Comparison of ENCODE assay signal across 21 cellular contexts in the genomic region with DNA sequence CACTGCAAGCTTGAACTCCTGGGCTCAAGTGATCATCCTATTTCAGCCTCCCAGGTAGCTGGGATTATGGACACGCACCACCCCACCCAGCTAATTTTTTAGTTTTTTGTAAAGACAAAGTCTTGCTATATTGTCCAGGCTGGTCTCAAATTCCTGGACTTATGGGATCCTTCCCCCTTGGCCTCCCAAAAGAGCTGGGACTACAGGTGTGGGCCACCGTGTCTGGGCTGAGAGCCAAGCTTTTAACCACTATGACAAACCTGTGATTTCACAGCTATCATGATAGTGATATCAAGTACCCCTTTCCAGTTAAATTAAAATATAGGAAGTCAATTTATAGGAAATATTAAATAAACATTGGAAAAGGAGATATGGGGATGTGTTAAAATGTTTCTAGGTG.
DNase-seq lines count a peak whose midpoint lies in the region; FAIRE-seq and TF ChIP-seq lines count a peak whose summit lies in the region.
"Had no signal": no experiment of that assay in that cellular context is flagged by ENCODE, and none has a peak within 500 bp of the region (broad histone marks: within the 10 kb centered on the region; RNA-seq: fewer than 3 reads in every experiment).

No MANE protein-coding gene starts in this region.

- H3K27ac ChIP-seq in VCaP = peak overlapping the region; percentile 30; the same call in 1 of the 2 replicates
- H3K27ac ChIP-seq: 22Rv1; A549; BLaER1 treated with 17β-estradiol and CSF1 and Interleukin-3, amounts not matched to agents 10 nM and 100 nM; C4-2B had no signal

- no peaks in the 10 kb centered on the region for H3K36me3 Mint-ChIP-seq in activated CD4-positive, alpha-beta T cell treated with anti-CD3 and anti-CD28 coated beads, Interleukin-2, amount 10 ng/mL, durations not matched to agents 24 days and 14 days (ENCODE audit: low read depth)
- H3K36me3 Mint-ChIP-seq: CD8-positive, alpha-beta T cell had no signal

- FAIRE-seq in frontal cortex (lab: Jason Lieb, UNC) = no peak
- FAIRE-seq: A549, D721Med, G401.6, GM12891, GM19239 had no signal

- intact Hi-C loops in activated CD4-positive, alpha-beta T cell treated with anti-CD3 and anti-CD28 coated beads, Interleukin-2, amount 10 ng/mL, durations not matched to agents 24 days and 14 days (cut with micrococcal nuclease) = no loop called here

- H3K27me3 Mint-ChIP-seq in activated CD4-positive, alpha-beta T cell treated with anti-CD3 and anti-CD28 coated beads, Interleukin-2, amount 10 ng/mL, durations not matched to agents 24 days and 14 days = peaks cover 5% of the 10 kb centered on the region

- H3K4me1 Mint-ChIP-seq in activated CD4-positive, alpha-beta T cell treated with anti-CD3 and anti-CD28 coated beads, Interleukin-2, amount 10 ng/mL, durations not matched to agents 24 days and 14 days = peaks cover 2% of the 10 kb centered on the region
- H3K4me1 Mint-ChIP-seq: B cell had no signal

- peak; percentile 6 for DNase-seq in activated CD4-positive, alpha-beta T cell treated with anti-CD3 and anti-CD28 coated beads, Interleukin-2, amount 10 ng/mL, durations not matched to agents 24 days and 14 days
- DNase-seq in activated CD4-positive, alpha-beta T cell treated with anti-CD3 and anti-CD28 coated beads for 4 hours = no peak
- no peak for DNase-seq in NCI-H82 (lab: John Stamatoyannopoulos, UW)
- no peak for DNase-seq in frontal cortex (ENCODE audit: low spot score in 2 of 2)
- DNase-seq: AML-193; Caco-2; Calu3; CD4-positive, alpha-beta T cell; CD8-positive, alpha-beta T cell; DMS79 treated with DMSO at 0.1 percent for 48 hours; GF-D8 had no signal

- no peaks in the 10 kb centered on the region for H3K9me3 Mint-ChIP-seq in activated CD4-positive, alpha-beta T cell treated with anti-CD3 and anti-CD28 coated beads, Interleukin-2, amount 10 ng/mL, durations not matched to agents 24 days and 14 days
- H3K9me3 Mint-ChIP-seq: CD4-positive, alpha-beta T cell had no signal

- H3K4me3 Mint-ChIP-seq in activated CD4-positive, alpha-beta T cell treated with anti-CD3 and anti-CD28 coated beads, Interleukin-2, amount 10 ng/mL, durations not matched to agents 24 days and 14 days = no peak overlapping the region
- H3K4me3 Mint-ChIP-seq: B cell; CD4-positive, alpha-beta T cell; CD8-positive, alpha-beta T cell had no signal

- H3K27ac Mint-ChIP-seq in activated CD4-positive, alpha-beta T cell treated with anti-CD3 and anti-CD28 coated beads, Interleukin-2, amount 10 ng/mL, durations not matched to agents 24 days and 14 days = no peak overlapping the region
- H3K27ac Mint-ChIP-seq: B cell; CD4-positive, alpha-beta T cell; CD8-positive, alpha-beta T cell had no signal

- no peak for TF ChIP-seq CTCF in VCaP (conservative IDR thresholded peaks at IDR 0.05)
